In genomic region chr20:44633187-44633851, GRCh38 we compare ENCODE assay signal across 16 cellular contexts. TPM values are rescaled to one million over a fixed set of nuclear protein-coding genes. Genes with fewer than 3 reads are reported as not detected.
DNase-seq lines count a peak whose midpoint lies in the region; ATAC-seq and TF ChIP-seq lines count a peak whose summit lies in the region.
"Had no signal": no experiment of that assay in that cellular context is flagged by ENCODE, and none has a peak within 500 bp of the region (broad histone marks: within the 10 kb centered on the region; RNA-seq: fewer than 3 reads in every experiment).

No MANE protein-coding gene starts in this region.

- H3K27ac Mint-ChIP-seq in activated naive CD8-positive, alpha-beta T cell treated with anti-CD3 and anti-CD28 coated beads, Interleukin-2, amount 50 U/mL, for 24 hours: no peak overlapping the region
- H3K27ac Mint-ChIP-seq in activated naive CD8-positive, alpha-beta T cell treated with anti-CD3 and anti-CD28 coated beads for 36 hours: no peak overlapping the region
- peak overlapping the region; percentile 19 for H3K27ac Mint-ChIP-seq in stimulated activated memory B cell treated with anti-CD40 and anti-IgM and Interleukin-4, amounts not matched to agents 10 μg/mL and 1 μg/mL and 100 μg/mL, for 72 hours
- H3K27ac Mint-ChIP-seq in naive thymus-derived CD8-positive, alpha-beta T cell: peak overlapping the region in 2 of 10 donors; percentile 48 to 75
- H3K27ac Mint-ChIP-seq: endodermal cell had no signal

- ATAC-seq in activated naive CD8-positive, alpha-beta T cell treated with anti-CD3 and anti-CD28 coated beads, Interleukin-2, amount 50 U/mL, for 24 hours: peak; percentile 49
- ATAC-seq in gastroesophageal sphincter (peak; percentile 72), GM21423 (IDR thresholded peaks at IDR 0.05; ENCODE audit: unreplicated experiment) (no peak), HG03159 (IDR thresholded peaks at IDR 0.05; ENCODE audit: unreplicated experiment) (no peak)
- no peak for ATAC-seq in stimulated activated memory B cell treated with anti-CD40 and anti-IgM and Interleukin-4, amounts not matched to agents 10 μg/mL and 1 μg/mL and 100 μg/mL, for 72 hours
- ATAC-seq in naive thymus-derived CD8-positive, alpha-beta T cell: no peak

- DNase-seq in activated naive CD8-positive, alpha-beta T cell treated with anti-CD3 and anti-CD28 coated beads, Interleukin-2, amount 50 U/mL, for 24 hours: no peak
- no peak for DNase-seq in activated naive CD8-positive, alpha-beta T cell treated with anti-CD3 and anti-CD28 coated beads for 36 hours
- DNase-seq in adipocyte (ENCODE audit: low read depth): no peak
- DNase-seq in naive thymus-derived CD8-positive, alpha-beta T cell: no peak
- DNase-seq: activated CD4-positive, alpha-beta T cell treated with anti-CD3 and anti-CD28 coated beads for 4 hours; colonic mucosa; endodermal cell; immature natural killer cell; MV-4-11; NCI-H1694; NCI-H748 treated with DMSO at 0.1 percent for 48 hours had no signal

- no peaks in the 10 kb centered on the region for H3K9me3 Mint-ChIP-seq in activated naive CD8-positive, alpha-beta T cell treated with anti-CD3 and anti-CD28 coated beads, Interleukin-2, amount 50 U/mL, for 24 hours
- H3K9me3 Mint-ChIP-seq in activated naive CD8-positive, alpha-beta T cell treated with anti-CD3 and anti-CD28 coated beads for 36 hours: no peaks in the 10 kb centered on the region
- no peaks in the 10 kb centered on the region for H3K9me3 Mint-ChIP-seq in stimulated activated memory B cell treated with anti-CD40 and anti-IgM and Interleukin-4, amounts not matched to agents 10 μg/mL and 1 μg/mL and 100 μg/mL, for 72 hours
- no peaks in the 10 kb centered on the region for H3K9me3 Mint-ChIP-seq in naive thymus-derived CD8-positive, alpha-beta T cell
- H3K9me3 Mint-ChIP-seq: immature natural killer cell had no signal

- TF ChIP-seq CTCF in gastroesophageal sphincter (IDR thresholded peaks at IDR 0.05): no peak

- H3K36me3 ChIP-seq in adipocyte (ENCODE audit: control insufficient read depth, insufficient read depth, low read length, severe bottlenecking) (peaks cover 27% of the 10 kb centered on the region), gastroesophageal sphincter (peaks cover 0 to 11% of the 10 kb centered on the region in 2 donors)
- H3K36me3 ChIP-seq: colonic mucosa had no signal

- H3K27me3 ChIP-seq in adipocyte (replicated peaks; ENCODE audit: control insufficient read depth, insufficient read depth, low read length) (no peaks in the 10 kb centered on the region), gastroesophageal sphincter (no peaks in the 10 kb centered on the region)
- H3K27me3 ChIP-seq: colonic mucosa had no signal

- POLR2A ChIA-PET in naive thymus-derived CD8-positive, alpha-beta T cell (lab: Charles Lee): interaction anchor here (0.8 kb wide), 2 partner anchors 13 to 423 kb away, joined by 3 read pairs; no protein-coding TSS in a partner anchor

- no peak for TF ChIP-seq EP300 in gastroesophageal sphincter (IDR thresholded peaks at IDR 0.05)

- H3K4me1 Mint-ChIP-seq in activated naive CD8-positive, alpha-beta T cell treated with anti-CD3 and anti-CD28 coated beads, Interleukin-2, amount 50 U/mL, for 24 hours: peaks cover 2% of the 10 kb centered on the region
- peaks cover 10% of the 10 kb centered on the region for H3K4me1 Mint-ChIP-seq in activated naive CD8-positive, alpha-beta T cell treated with anti-CD3 and anti-CD28 coated beads for 36 hours
- H3K4me1 Mint-ChIP-seq in stimulated activated memory B cell treated with anti-CD40 and anti-IgM and Interleukin-4, amounts not matched to agents 10 μg/mL and 1 μg/mL and 100 μg/mL, for 72 hours: peaks cover 23% of the 10 kb centered on the region
- peaks cover 0 to 8% (median 4%) of the 10 kb centered on the region in 4 donors for H3K4me1 Mint-ChIP-seq in naive thymus-derived CD8-positive, alpha-beta T cell
- H3K4me1 Mint-ChIP-seq: endodermal cell had no signal

- TF ChIP-seq POLR2A in gastroesophageal sphincter (IDR thresholded peaks at IDR 0.05): no peak

- peak overlapping the region; percentile 55 for H3K9ac ChIP-seq in adipocyte (ENCODE audit: low read length)

- no peaks in the 10 kb centered on the region for H3K27me3 Mint-ChIP-seq in activated naive CD8-positive, alpha-beta T cell treated with anti-CD3 and anti-CD28 coated beads, Interleukin-2, amount 50 U/mL, for 24 hours
- H3K27me3 Mint-ChIP-seq in activated naive CD8-positive, alpha-beta T cell treated with anti-CD3 and anti-CD28 coated beads for 36 hours: no peaks in the 10 kb centered on the region
- H3K27me3 Mint-ChIP-seq in stimulated activated memory B cell treated with anti-CD40 and anti-IgM and Interleukin-4, amounts not matched to agents 10 μg/mL and 1 μg/mL and 100 μg/mL, for 72 hours: no peaks in the 10 kb centered on the region
- H3K27me3 Mint-ChIP-seq in naive thymus-derived CD8-positive, alpha-beta T cell: no peaks in the 10 kb centered on the region

- H3K4me3 ChIP-seq in adipocyte (ENCODE audit: low read length) (no peak overlapping the region), gastroesophageal sphincter (no peak overlapping the region)
- H3K4me3 ChIP-seq: colonic mucosa had no signal

- H3K4me1 ChIP-seq in adipocyte (ENCODE audit: control insufficient read depth, insufficient read depth, low read length) (peaks cover 34% of the 10 kb centered on the region), gastroesophageal sphincter (peaks cover 0 to 50% (median 20%) of the 10 kb centered on the region in 3 donors)
- H3K4me1 ChIP-seq: colonic mucosa had no signal

- H3K9me3 ChIP-seq in adipocyte (ENCODE audit: control insufficient read depth, low read length): no peaks in the 10 kb centered on the region
- H3K9me3 ChIP-seq in gastroesophageal sphincter: no peaks in the 10 kb centered on the region
- H3K9me3 ChIP-seq: colonic mucosa had no signal

- no peak overlapping the region for H3K4me3 Mint-ChIP-seq in activated naive CD8-positive, alpha-beta T cell treated with anti-CD3 and anti-CD28 coated beads, Interleukin-2, amount 50 U/mL, for 24 hours
- no peak overlapping the region for H3K4me3 Mint-ChIP-seq in activated naive CD8-positive, alpha-beta T cell treated with anti-CD3 and anti-CD28 coated beads for 36 hours
- no peak overlapping the region for H3K4me3 Mint-ChIP-seq in stimulated activated memory B cell treated with anti-CD40 and anti-IgM and Interleukin-4, amounts not matched to agents 10 μg/mL and 1 μg/mL and 100 μg/mL, for 72 hours
- no peak overlapping the region for H3K4me3 Mint-ChIP-seq in naive thymus-derived CD8-positive, alpha-beta T cell
- H3K4me3 Mint-ChIP-seq: endodermal cell, immature natural killer cell had no signal

- peak overlapping the region in 3 of 4 donors; percentile 70 to 78 (median 73) for H3K27ac ChIP-seq in gastroesophageal sphincter
- H3K27ac ChIP-seq: C4-2B, colonic mucosa had no signal

- no peaks in the 10 kb centered on the region for H3K36me3 Mint-ChIP-seq in activated naive CD8-positive, alpha-beta T cell treated with anti-CD3 and anti-CD28 coated beads, Interleukin-2, amount 50 U/mL, for 24 hours (ENCODE audit: low read depth)
- peaks cover 4% of the 10 kb centered on the region for H3K36me3 Mint-ChIP-seq in activated naive CD8-positive, alpha-beta T cell treated with anti-CD3 and anti-CD28 coated beads for 36 hours
- peaks cover 32% of the 10 kb centered on the region for H3K36me3 Mint-ChIP-seq in stimulated activated memory B cell treated with anti-CD40 and anti-IgM and Interleukin-4, amounts not matched to agents 10 μg/mL and 1 μg/mL and 100 μg/mL, for 72 hours
- H3K36me3 Mint-ChIP-seq in naive thymus-derived CD8-positive, alpha-beta T cell: peaks cover 0 to 61% (median 20%) of the 10 kb centered on the region in 3 donors

- 13 to 21% methylated on average over 2 of the region's 3 CpGs for WGBS in gastroesophageal sphincter (ENCODE audit: low coverage in 1 of 2), 2 donors

RNA-seq across cellular contexts. Expression of gene ADA, which starts 18.2 kb away (rescaled TPM):
- total RNA-seq in activated naive CD8-positive, alpha-beta T cell treated with anti-CD3 and anti-CD28 coated beads for 36 hours: 10 to 100 TPM; 25.6 to 27.0 TPM
- 10 to 100 TPM in 2 of 4 donors, 1 to 10 TPM in 2; 7.6 to 14.5 (median 10.4) TPM for total RNA-seq in gastroesophageal sphincter
- 10 to 100 TPM; 24.1 to 24.2 TPM for total RNA-seq in naive thymus-derived CD8-positive, alpha-beta T cell
- polyA plus RNA-seq in naive thymus-derived CD8-positive, alpha-beta T cell: 10 to 100 TPM; 31.2 to 47.1 (median 38.2) TPM

RNA-seq across cellular contexts. Expression of gene PKIG, which starts 50.9 kb away (rescaled TPM):
- 1 to 10 TPM; 8.8 to 9.2 TPM for total RNA-seq in activated naive CD8-positive, alpha-beta T cell treated with anti-CD3 and anti-CD28 coated beads for 36 hours
- 100 to 1,000 TPM; 241 to 418 (median 291) TPM for total RNA-seq in gastroesophageal sphincter
- 1 to 10 TPM; 8.2 to 9.0 TPM for total RNA-seq in naive thymus-derived CD8-positive, alpha-beta T cell
- polyA plus RNA-seq in naive thymus-derived CD8-positive, alpha-beta T cell: 1 to 10 TPM; 6.1 to 8.1 (median 6.4) TPM

Comparison
In these comparisons a context has a peak if more than half of its experiments do, and no peak if none do; other contexts are left out.
1. ATAC-seq: peak in activated naive CD8-positive, alpha-beta T cell treated with anti-CD3 and anti-CD28 coated beads, Interleukin-2, amount 50 U/mL, for 24 hours (single experiment) and gastroesophageal sphincter (single experiment); none in stimulated activated memory B cell treated with anti-CD40 and anti-IgM and Interleukin-4, amounts not matched to agents 10 μg/mL and 1 μg/mL and 100 μg/mL, for 72 hours (single experiment), GM21423 (single experiment), naive thymus-derived CD8-positive, alpha-beta T cell (0 of 2) and HG03159 (single experiment).
2. RNA of gene PKIG, which starts 50.9 kb away (total RNA-seq): 241 to 418 TPM in gastroesophageal sphincter; 8.8 to 9.2 TPM in activated naive CD8-positive, alpha-beta T cell treated with anti-CD3 and anti-CD28 coated beads for 36 hours and 8.2 to 9.0 TPM in naive thymus-derived CD8-positive, alpha-beta T cell; every median in the first group is over 10 times any median in the second.